1 cellular context compared by ENCODE assay signal in genomic region chr12:70609203-70609602, GRCh38.
TF ChIP-seq lines count a peak whose summit lies in the region.

No MANE protein-coding gene starts in this region.

TF ChIP-seq in K562, 482 proteins besides CTCF, POLR2A, EP300 and RAD21 (continued from another document):
- TF ChIP-seq ZBTB33 (CRISPR knock-in tag; IDR thresholded peaks at IDR 0.05) (peak; percentile 67; the same call in 1 of the 2 replicates), ZNF316 (IDR thresholded peaks at IDR 0.05) (no peak)
TF ChIP-seq in K562: peak in this region for 2.
